In genomic region chr6:15569035-15569995, GRCh38 we compare ENCODE assay signal across 25 cellular contexts.
DNase-seq lines count a peak whose midpoint lies in the region; ATAC-seq, FAIRE-seq and TF ChIP-seq lines count a peak whose summit lies in the region.
"Had no signal": no experiment of that assay in that cellular context is flagged by ENCODE, and none has a peak within 500 bp of the region (broad histone marks: within the 10 kb centered on the region; RNA-seq: fewer than 3 reads in every experiment).

No MANE protein-coding gene starts in this region.

- no peak for TF ChIP-seq CTCF in choroid plexus epithelial cell (conservative IDR thresholded peaks at IDR 0.05; ENCODE audit: low read depth, low read length)

- no peak overlapping the region for H3K4me3 ChIP-seq in choroid plexus epithelial cell (ENCODE audit: low read depth, low read length)
- H3K4me3 ChIP-seq in small intestine (ENCODE audit: low read depth in 1 of 2, low read length in 2 of 2): no peak overlapping the region
- H3K4me3 ChIP-seq: ascending aorta, gastroesophageal sphincter, HAP-1 had no signal

- ATAC-seq in activated naive CD8-positive, alpha-beta T cell treated with anti-CD3 and anti-CD28 coated beads, Interleukin-2, amount 10 ng/mL, durations not matched to agents 7 days and 5 days (ENCODE audit: low read depth): no peak
- ATAC-seq in GM18511 (IDR thresholded peaks at IDR 0.05; ENCODE audit: unreplicated experiment): no peak
- ATAC-seq: gastroesophageal sphincter had no signal

- POLR2A ChIA-PET in activated naive CD8-positive, alpha-beta T cell treated with anti-CD3 and anti-CD28 coated beads, Interleukin-2, amount 10 ng/mL, durations not matched to agents 7 days and 5 days (lab: Charles Lee): no interaction called here

- WGBS in small intestine, 3 donors: 55 to 75% (median 73%) methylated on average over 17 of the region's 17 CpGs

- H3K4me1 ChIP-seq in small intestine (ENCODE audit: control insufficient read depth in 2 of 2, insufficient read depth in 1 of 2, low read depth in 1 of 2, low read length in 1 of 2): no peaks in the 10 kb centered on the region
- H3K4me1 ChIP-seq: ascending aorta, gastroesophageal sphincter had no signal

- no peaks in the 10 kb centered on the region for H3K36me3 ChIP-seq in small intestine (ENCODE audit: control insufficient read depth in 2 of 2, insufficient read depth in 2 of 2, low read length in 2 of 2)
- H3K36me3 ChIP-seq: ascending aorta, gastroesophageal sphincter, HAP-1 had no signal

- H3K27me3 ChIP-seq in small intestine (ENCODE audit: control insufficient read depth in 2 of 2, insufficient read depth in 2 of 2, low read length in 2 of 2): no peaks in the 10 kb centered on the region
- H3K27me3 ChIP-seq: ascending aorta, gastroesophageal sphincter had no signal

- no peak for FAIRE-seq in small intestine (lab: Jason Lieb, UNC)
- FAIRE-seq: colon, endothelial cell of umbilical vein, GM18507, urothelium cell line had no signal

- peak overlapping the region; percentile 11 for H3K27ac Mint-ChIP-seq in activated naive CD8-positive, alpha-beta T cell treated with anti-CD3 and anti-CD28 coated beads, Interleukin-2, amount 10 ng/mL, durations not matched to agents 7 days and 5 days
- H3K27ac Mint-ChIP-seq in activated naive CD8-positive, alpha-beta T cell treated with anti-CD3 and anti-CD28 coated beads for 36 hours: no peak overlapping the region
- H3K27ac Mint-ChIP-seq: T-helper 1 cell treated with Interleukin-12 subunit alpha and Interleukin-12 subunit beta and Interleukin-4 antibody, amounts not matched to agents 30 μg/mL and 1 μg/mL, for 36 hours had no signal

- H3K36me3 Mint-ChIP-seq in activated naive CD8-positive, alpha-beta T cell treated with anti-CD3 and anti-CD28 coated beads, Interleukin-2, amount 10 ng/mL, durations not matched to agents 7 days and 5 days: peaks cover 4% of the 10 kb centered on the region
- H3K36me3 Mint-ChIP-seq in activated naive CD8-positive, alpha-beta T cell treated with anti-CD3 and anti-CD28 coated beads for 36 hours: peaks cover 22% of the 10 kb centered on the region

- no peaks in the 10 kb centered on the region for H3K9me3 ChIP-seq in small intestine (ENCODE audit: control insufficient read depth, low read depth)
- H3K9me3 ChIP-seq: ascending aorta, gastroesophageal sphincter, HAP-1 had no signal

- no peaks in the 10 kb centered on the region for H3K27me3 Mint-ChIP-seq in activated naive CD8-positive, alpha-beta T cell treated with anti-CD3 and anti-CD28 coated beads, Interleukin-2, amount 10 ng/mL, durations not matched to agents 7 days and 5 days
- H3K27me3 Mint-ChIP-seq in activated naive CD8-positive, alpha-beta T cell treated with anti-CD3 and anti-CD28 coated beads for 36 hours: no peaks in the 10 kb centered on the region

- no peak overlapping the region for H3K4me3 Mint-ChIP-seq in activated naive CD8-positive, alpha-beta T cell treated with anti-CD3 and anti-CD28 coated beads, Interleukin-2, amount 10 ng/mL, durations not matched to agents 7 days and 5 days
- no peak overlapping the region for H3K4me3 Mint-ChIP-seq in activated naive CD8-positive, alpha-beta T cell treated with anti-CD3 and anti-CD28 coated beads for 36 hours
- H3K4me3 Mint-ChIP-seq: CD14-positive monocyte; neural crest cell; T-helper 1 cell treated with Interleukin-12 subunit alpha and Interleukin-12 subunit beta and Interleukin-4 antibody, amounts not matched to agents 30 μg/mL and 1 μg/mL, for 36 hours had no signal

- no peak for DNase-seq in activated naive CD8-positive, alpha-beta T cell treated with anti-CD3 and anti-CD28 coated beads, Interleukin-2, amount 10 ng/mL, durations not matched to agents 7 days and 5 days
- no peak for DNase-seq in activated naive CD8-positive, alpha-beta T cell treated with anti-CD3 and anti-CD28 coated beads for 36 hours
- peak; percentile 17 for DNase-seq in choroid plexus epithelial cell (ENCODE audit: low read depth)
- peak; percentile 87 for DNase-seq in left kidney (ENCODE audit: low read depth, low spot score)
- peak; percentile 22 for DNase-seq in small intestine
- no peak for DNase-seq in NCI-H345 (lab: John Stamatoyannopoulos, UW)
- DNase-seq in cortex of kidney (lab: John Stamatoyannopoulos, UW): no peak
- DNase-seq: activated CD4-positive, CD25-positive, alpha-beta regulatory T cell; activated effector memory CD4-positive, alpha-beta T cell treated with anti-CD3 and anti-CD28 coated beads, Interleukin-2, amount 50 U/mL, for 16 hours; DMS153; Karpas-422; mammary epithelial cell; NCI-H226; SHP77 had no signal

- H3K9me3 Mint-ChIP-seq in activated naive CD8-positive, alpha-beta T cell treated with anti-CD3 and anti-CD28 coated beads, Interleukin-2, amount 10 ng/mL, durations not matched to agents 7 days and 5 days: no peaks in the 10 kb centered on the region
- no peaks in the 10 kb centered on the region for H3K9me3 Mint-ChIP-seq in activated naive CD8-positive, alpha-beta T cell treated with anti-CD3 and anti-CD28 coated beads for 36 hours
- H3K9me3 Mint-ChIP-seq: T-helper 1 cell treated with Interleukin-12 subunit alpha and Interleukin-12 subunit beta and Interleukin-4 antibody, amounts not matched to agents 30 μg/mL and 1 μg/mL, for 36 hours had no signal

- peaks cover 4% of the 10 kb centered on the region for H3K4me1 Mint-ChIP-seq in activated naive CD8-positive, alpha-beta T cell treated with anti-CD3 and anti-CD28 coated beads, Interleukin-2, amount 10 ng/mL, durations not matched to agents 7 days and 5 days
- peaks cover 5% of the 10 kb centered on the region for H3K4me1 Mint-ChIP-seq in activated naive CD8-positive, alpha-beta T cell treated with anti-CD3 and anti-CD28 coated beads for 36 hours
- H3K4me1 Mint-ChIP-seq: CD14-positive monocyte had no signal

- no peak overlapping the region for H3K27ac ChIP-seq in small intestine (ENCODE audit: low read depth in 1 of 2, low read length in 1 of 2)
- H3K27ac ChIP-seq: ascending aorta, gastroesophageal sphincter had no signal

Comparison
In these comparisons a context has a peak if more than half of its experiments do, and no peak if none do; other contexts are left out.
1. DNase-seq: peak in choroid plexus epithelial cell (single experiment), left kidney (single experiment) and small intestine (single experiment); none in activated naive CD8-positive, alpha-beta T cell treated with anti-CD3 and anti-CD28 coated beads, Interleukin-2, amount 10 ng/mL, durations not matched to agents 7 days and 5 days (single experiment), activated naive CD8-positive, alpha-beta T cell treated with anti-CD3 and anti-CD28 coated beads for 36 hours (single experiment), NCI-H345 (single experiment) and cortex of kidney (single experiment).